Comparison of ENCODE assay signal across 8 cellular contexts in the genomic region with DNA sequence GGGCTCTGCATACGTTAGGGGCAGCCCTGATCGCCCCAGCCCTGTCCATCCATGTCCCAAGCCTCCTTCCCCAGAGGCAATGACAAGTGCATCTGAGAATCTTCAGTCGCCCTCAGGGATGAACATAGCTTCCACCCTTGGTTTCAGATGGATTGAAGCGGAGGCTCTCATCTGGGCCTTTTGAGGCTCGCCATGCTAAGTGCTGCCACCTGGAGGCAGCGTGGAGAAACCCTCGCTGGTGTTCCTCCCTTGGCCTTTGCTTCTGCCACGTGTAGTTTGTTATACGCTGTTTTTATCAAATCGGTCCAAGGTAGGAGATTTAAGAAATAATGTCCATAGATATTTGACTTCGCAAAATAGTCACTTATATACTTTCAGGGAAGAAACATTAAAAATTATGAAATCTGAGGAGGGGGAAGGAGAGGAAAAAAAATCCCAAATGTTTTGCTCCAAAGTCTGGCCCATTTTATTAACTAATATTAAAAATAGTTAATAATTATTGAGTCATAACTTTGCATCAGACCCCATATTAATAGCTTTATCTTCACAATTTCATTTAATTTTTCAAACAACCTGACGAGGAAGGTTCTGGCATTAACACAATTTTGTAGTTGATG. TPM values are rescaled to one million over a fixed set of nuclear protein-coding genes. Genes with fewer than 3 reads are reported as not detected.
A peak's percentile ranks its signal among the peaks of the same experiment; 100 is the strongest.
DNase-seq lines count a peak whose midpoint lies in the region; ATAC-seq, FAIRE-seq and TF ChIP-seq lines count a peak whose summit lies in the region.

No MANE protein-coding gene starts in this region.

- no peak overlapping the region for H3K27ac ChIP-seq in RWPE2 (ENCODE audit: poor library complexity, severe bottlenecking)
- H3K27ac ChIP-seq in gastroesophageal sphincter: no peak overlapping the region
- H3K27ac ChIP-seq in prostate gland: no peak overlapping the region
- no peak overlapping the region for H3K27ac ChIP-seq in vagina

- H3K36me3 ChIP-seq in RWPE2 (ENCODE audit: low read depth) (no peaks in the 10 kb centered on the region), gastroesophageal sphincter (no peaks in the 10 kb centered on the region), prostate gland (no peaks in the 10 kb centered on the region), vagina (no peaks in the 10 kb centered on the region)

- 16 to 63% methylated on average over 2 to 9 of the region's 12 CpGs for WGBS in gastroesophageal sphincter (ENCODE audit: low coverage in 1 of 2), 2 donors
- WGBS in prostate gland: 33% methylated on average over 12 of the region's 12 CpGs

- H3K4me3 ChIP-seq in RWPE2 (ENCODE audit: severe bottlenecking): no peak overlapping the region
- H3K4me3 ChIP-seq in gastroesophageal sphincter: no peak overlapping the region
- H3K4me3 ChIP-seq in prostate gland: no peak overlapping the region
- no peak overlapping the region for H3K4me3 ChIP-seq in vagina

- no peak for TF ChIP-seq EP300 in gastroesophageal sphincter (IDR thresholded peaks at IDR 0.05)

- H3K27me3 ChIP-seq in RWPE2 (ENCODE audit: insufficient read depth, poor library complexity, severe bottlenecking): no peaks in the 10 kb centered on the region
- no peaks in the 10 kb centered on the region for H3K27me3 ChIP-seq in gastroesophageal sphincter
- H3K27me3 ChIP-seq in prostate gland (replicated peaks; ENCODE audit: insufficient read depth): no peaks in the 10 kb centered on the region
- no peaks in the 10 kb centered on the region for H3K27me3 ChIP-seq in vagina

- intact Hi-C loops in prostate gland (cut with DNase I) (loop anchor here (5.0 kb wide), 1 partner anchor 282 kb away; the partner anchor contains the start of gene YEATS4), vagina (cut with DNase I) (no loop called here)

- TF ChIP-seq CTCF in RWPE2 (IDR thresholded peaks at IDR 0.05; ENCODE audit: poor library complexity, severe bottlenecking): peak; percentile 93
- TF ChIP-seq CTCF in gastroesophageal sphincter (IDR thresholded peaks at IDR 0.05): peak; percentile 59 to 88 (median 68)
- peak; percentile 30 to 72 (median 65) for TF ChIP-seq CTCF in prostate gland (IDR thresholded peaks at IDR 0.05)
- peak; percentile 13 to 64 (median 62) for TF ChIP-seq CTCF in vagina (IDR thresholded peaks at IDR 0.05)

- peak; percentile 76 for DNase-seq in EH (ENCODE audit: low read depth)
- DNase-seq in HTR-8/SVneo (ENCODE audit: insufficient read length, low spot score): peak; percentile 76
- no peak for DNase-seq in RWPE2 (ENCODE audit: low spot score)
- peak; percentile 32 for DNase-seq in activated effector memory CD4-positive, alpha-beta T cell treated with Interleukin-2 at 50 U/mL for 16 hours
- peak; percentile 21 for DNase-seq in prostate gland (ENCODE audit: low spot score)
- no peak for DNase-seq in vagina (ENCODE audit: extremely low spot score in 2 of 2)

- ATAC-seq in GM21390 (IDR thresholded peaks at IDR 0.05; ENCODE audit: unreplicated experiment): peak; percentile 90
- peak; percentile 65; the same call in 1 of the 3 replicates for ATAC-seq in RWPE2 (ENCODE audit: low read depth)
- ATAC-seq in gastroesophageal sphincter: peak; percentile 81

- no peaks in the 10 kb centered on the region for H3K9me3 ChIP-seq in RWPE2 (ENCODE audit: severe bottlenecking)
- H3K9me3 ChIP-seq in gastroesophageal sphincter: no peaks in the 10 kb centered on the region
- no peaks in the 10 kb centered on the region for H3K9me3 ChIP-seq in prostate gland
- H3K9me3 ChIP-seq in vagina: no peaks in the 10 kb centered on the region

- FAIRE-seq in HTR-8/SVneo (lab: Jason Lieb, UNC): no peak

- H3K4me1 ChIP-seq in RWPE2 (ENCODE audit: insufficient read depth, poor library complexity, severe bottlenecking) (no peaks in the 10 kb centered on the region), gastroesophageal sphincter (no peaks in the 10 kb centered on the region), prostate gland (replicated peaks) (no peaks in the 10 kb centered on the region), vagina (no peaks in the 10 kb centered on the region)

- TF ChIP-seq POLR2A in gastroesophageal sphincter (IDR thresholded peaks at IDR 0.05) (no peak), prostate gland (IDR thresholded peaks at IDR 0.05) (no peak), vagina (IDR thresholded peaks at IDR 0.05) (no peak)

RNA-seq across cellular contexts. Expression of gene LRRC10, which starts 28.8 kb away (rescaled TPM):
- not detected for total RNA-seq in gastroesophageal sphincter
- total RNA-seq in prostate gland: not detected
- total RNA-seq in vagina: not detected

RNA-seq across cellular contexts. Expression of gene CCT2, which starts 54.2 kb away (rescaled TPM):
- total RNA-seq in gastroesophageal sphincter (100 to 1,000 TPM in 3 of 4 donors, 10 to 100 TPM in 1; 95.4 to 125 (median 110) TPM), prostate gland (100 to 1,000 TPM in 1 of 2 donors, 10 to 100 TPM in 1; 86.7 to 116 TPM), vagina (77.3 TPM)

RNA-seq across cellular contexts. Expression of gene BEST3, which starts 59.6 kb away (rescaled TPM):
- total RNA-seq in gastroesophageal sphincter (under 1 TPM in 1 of 4 donors, not detected in 3; 0.23 TPM), prostate gland (1 to 10 TPM in 1 of 2 donors, under 1 TPM in 1; 0.85 to 2.1 TPM), vagina (not detected)

Comparison
In these comparisons a context has a peak if more than half of its experiments do, and no peak if none do; other contexts are left out.
1. DNase-seq: peak in EH (single experiment), HTR-8/SVneo (single experiment), activated effector memory CD4-positive, alpha-beta T cell treated with Interleukin-2 at 50 U/mL for 16 hours (single experiment) and prostate gland (single experiment); none in RWPE2 (single experiment) and vagina (0 of 2).
2. Peak in every context shown above with its lines, with median percentiles within 50 percentile points of each other: ATAC-seq and CTCF ChIP-seq.